ENCODE assay signal across 24 cellular contexts in genomic region chr19:4687396-4687795, GRCh38. TPM values are rescaled to one million over a fixed set of nuclear protein-coding genes. Genes with fewer than 3 reads are reported as not detected.
DNase-seq lines count a peak whose midpoint lies in the region; ATAC-seq, FAIRE-seq and TF ChIP-seq lines count a peak whose summit lies in the region.
"Had no signal": no experiment of that assay in that cellular context is flagged by ENCODE, and none has a peak within 500 bp of the region (broad histone marks: within the 10 kb centered on the region; RNA-seq: fewer than 3 reads in every experiment).

No MANE protein-coding gene starts in this region.

- no peaks in the 10 kb centered on the region for H3K9me3 ChIP-seq in HepG2 (ENCODE audit: low read length)
- no peaks in the 10 kb centered on the region for H3K9me3 ChIP-seq in right lobe of liver
- H3K9me3 ChIP-seq: Caco-2, MG63, Peyer's patch had no signal

- no peak for DNase-seq in HepG2 (ENCODE audit: low spot score)
- DNase-seq in right lobe of liver, result no peak
- peak; percentile 76 for DNase-seq in NCI-H2196 (lab: John Stamatoyannopoulos, UW; ENCODE audit: unreplicated experiment)
- peak; percentile 38 to 39 for DNase-seq in dermis microvascular lymphatic vessel endothelial cell (ENCODE audit: low read depth in 2 of 2)
- DNase-seq in DMS53 treated with DMSO at 0.1 percent for 48 hours (lab: John Stamatoyannopoulos, UW; ENCODE audit: unreplicated experiment), result no peak
- DNase-seq: Caco-2, DMS 273 treated with DMSO at 0.1 percent for 48 hours, DND-41, GM23248, HCEC 1CT, MG63, NCI-H1048, NCI-H2081 treated with DMSO at 0.1 percent for 48 hours, NCI-H2227 treated with DMSO at 0.1 percent for 48 hours, NCI-H524, NCI-H774, Peyer's patch, SHP77, SW 1271, T-helper 17 cell had no signal

- no peak overlapping the region for H2AFZ ChIP-seq in HepG2 (ENCODE audit: low read length)
- H2AFZ ChIP-seq: GM23248 had no signal

- 81% methylated on average over 5 of the region's 11 CpGs for WGBS in HepG2 (ENCODE audit: low lambda C conversion rate)
- WGBS in right lobe of liver (ENCODE audit: insufficient coverage, low coverage, low lambda C conversion rate, missing lambda C conversion rate), result 84% methylated on average over 3 of the region's 11 CpGs

- no peak overlapping the region for H3K9ac ChIP-seq in HepG2 (ENCODE audit: insufficient read depth, low read depth, low read length)
- H3K9ac ChIP-seq: GM23248 had no signal

- peaks cover 15% of the 10 kb centered on the region for H3K4me1 ChIP-seq in HepG2 (ENCODE audit: insufficient read depth, low read length)
- H3K4me1 ChIP-seq in right lobe of liver, result peaks cover 0 to 9% (median 3%) of the 10 kb centered on the region in 4 donors
- H3K4me1 ChIP-seq: Caco-2, Peyer's patch had no signal

- CTCF ChIA-PET in HepG2 (lab: Yijun Ruan, JAX; ENCODE audit: low intra/inter-chr PET ratio, low total read pairs), result no interaction called here

- no peaks in the 10 kb centered on the region for H3K79me2 ChIP-seq in HepG2 (ENCODE audit: insufficient read depth, low read length)

- H3K4me2 ChIP-seq in HepG2 (ENCODE audit: low read depth, low read length), result no peak overlapping the region; the same call in 1 of the 2 replicates

- no peak for TF ChIP-seq CTCF in HepG2 (CRISPR knock-in tag; IDR thresholded peaks at IDR 0.05)
- TF ChIP-seq CTCF in right lobe of liver (IDR thresholded peaks at IDR 0.05), result no peak

- H3K27ac ChIP-seq in HepG2 (ENCODE audit: extremely low read length, insufficient read depth, low read length) (no peak overlapping the region), right lobe of liver (no peak overlapping the region)
- H3K27ac ChIP-seq: GM23248, Peyer's patch, SK-N-MC had no signal

- H3K4me3 ChIP-seq in HepG2 (replicated peaks in 1 of 3; ENCODE audit: insufficient read depth in 1 of 3, low read depth in 2 of 3, low read length in 3 of 3) (no peak overlapping the region), right lobe of liver (no peak overlapping the region)
- H3K4me3 ChIP-seq: GM23248, MG63, Peyer's patch, SK-N-MC had no signal

- peak; percentile 41 for ATAC-seq in HepG2
- ATAC-seq in right lobe of liver, result no peak
- no peak for ATAC-seq in HG02571 (IDR thresholded peaks at IDR 0.05; ENCODE audit: unreplicated experiment)
- ATAC-seq in GM18907 (IDR thresholded peaks at IDR 0.05; ENCODE audit: unreplicated experiment), result no peak
- ATAC-seq: T-helper 17 cell had no signal

- TF ChIP-seq EP300 in HepG2 (IDR thresholded peaks at IDR 0.05; ENCODE audit: low read depth in 2 of 2, low read length in 2 of 2) (0 out of 4 replicates have a peak, but pooled peaks of 1 of the 2 experiments have one; percentile 9), HepG2 (CRISPR knock-in tag; IDR thresholded peaks at IDR 0.05; ENCODE audit: borderline replicate concordance) (no peak)

- in situ Hi-C loops in HepG2 (cut with HindIII; ENCODE audit: extremely low pct_ligation_motif_present, low pct_unique_long_range_greater_than_20kb), result no loop called here

- POLR2A ChIA-PET in HepG2 (lab: Yijun Ruan, JAX), result no interaction called here

- no peak for FAIRE-seq in HepG2 (lab: Jason Lieb, UNC)
- FAIRE-seq: GM12892 had no signal

- H3K27me3 ChIP-seq in HepG2 (ENCODE audit: control insufficient read depth in 1 of 2, insufficient read depth in 2 of 2, low read length in 2 of 2) (no peaks in the 10 kb centered on the region; a peak in 1 of 5 replicates), right lobe of liver (no peaks in the 10 kb centered on the region)
- H3K27me3 ChIP-seq: MG63, Peyer's patch had no signal

- no peak for TF ChIP-seq POLR2A in HepG2 (IDR thresholded peaks at IDR 0.05; ENCODE audit: insufficient read depth in 1 of 2, low read depth in 2 of 2, low read length in 2 of 2)
- no peak for TF ChIP-seq POLR2A in right lobe of liver (IDR thresholded peaks at IDR 0.05)

- H3K36me3 ChIP-seq in HepG2 (replicated peaks in 1 of 2; ENCODE audit: control insufficient read depth in 1 of 2, insufficient read depth in 2 of 2, low read length in 2 of 2) (peaks cover 14 to 41% of the 10 kb centered on the region in 2 experiments; a peak in 4 of 5 replicates), right lobe of liver (peaks cover 0 to 93% (median 48%) of the 10 kb centered on the region in 4 donors)

- intact Hi-C loops in HepG2 (cut with micrococcal nuclease; ENCODE audit: unreplicated experiment) (no loop called here), right lobe of liver (cut with DNase I) (no loop called here)

- TF ChIP-seq RAD21 in HepG2 (CRISPR knock-in tag; IDR thresholded peaks at IDR 0.05), result no peak

- BruUV-seq in HepG2 (replicated peaks; lab: Mats Ljungman, UMichigan), result no TSS peak

- no peaks in the 10 kb centered on the region for H4K20me1 ChIP-seq in HepG2 (ENCODE audit: insufficient read depth, low read length)

RNA-seq across cellular contexts. Expression of gene MYDGF, which starts 17.3 kb away (rescaled TPM):
- total RNA-seq in HepG2 (2016; rRNA removed; fragmentation: Illumina TruSeq; extraction: Trizol) (51.2 and 116 TPM in 2 replicates), right lobe of liver (10 to 100 TPM; 58.2 to 98.7 (median 72.2) TPM), dermis microvascular lymphatic vessel endothelial cell (148 and 176 TPM in 2 replicates)
- 22.6 and 23.9 TPM in 2 replicates for total RNA-seq in HepG2 (2016; cell fraction: cytosol; rRNA removed; fragmentation: Illumina TruSeq; extraction: Trizol; ENCODE audit: low read depth)
- total RNA-seq in HepG2 (2016; cell fraction: insoluble cytoplasmic fraction; rRNA removed; fragmentation: Illumina TruSeq; extraction: Trizol), result 51.8 and 121 TPM in 2 replicates
- total RNA-seq in HepG2 (2016; cell fraction: membrane; rRNA removed; fragmentation: Illumina TruSeq; extraction: Trizol), result 39.4 and 44.5 TPM in 2 replicates
- 80.0 and 98.1 TPM in 2 replicates for total RNA-seq in HepG2 (2016; cell fraction: nucleus; rRNA removed; fragmentation: Illumina TruSeq; extraction: Trizol)
- 195 and 198 TPM in 2 replicates for polyA plus RNA-seq in HepG2 (2011; rRNA removed)
- 230 and 342 TPM in 2 replicates for polyA plus RNA-seq in HepG2 (2011; cell fraction: cytosol; rRNA removed)
- 115 and 125 TPM in 2 replicates for polyA plus RNA-seq in HepG2 (2011; cell fraction: nucleus; rRNA removed)
- 153 and 214 TPM in 2 replicates for polyA plus RNA-seq in HepG2 (2012)
- polyA plus RNA-seq in HepG2 (2016; cell fraction: cytosol; fragmentation: Illumina TruSeq; extraction: Trizol; ENCODE audit: low read depth), result 30.7 and 35.4 TPM in 2 replicates
- polyA plus RNA-seq in HepG2 (2016; cell fraction: insoluble cytoplasmic fraction; fragmentation: Illumina TruSeq; extraction: Trizol; ENCODE audit: low read depth), result 58.1 and 61.6 TPM in 2 replicates
- polyA plus RNA-seq in HepG2 (2016; cell fraction: membrane; fragmentation: Illumina TruSeq; extraction: Trizol; ENCODE audit: low read depth), result 39.4 and 41.3 TPM in 2 replicates
- polyA plus RNA-seq in HepG2 (2016; cell fraction: nucleus; fragmentation: Illumina TruSeq; extraction: Trizol; ENCODE audit: insufficient read depth, low read depth), result 174 and 190 TPM in 2 replicates
- polyA minus RNA-seq in HepG2 (2011; rRNA and poly(A)+ RNA removed; ENCODE audit: low replicate concordance), result 65.4 and 78.5 TPM in 2 replicates
- 53.5 and 66.5 TPM in 2 replicates for polyA minus RNA-seq in HepG2 (2011; cell fraction: cytosol; rRNA and poly(A)+ RNA removed)
- polyA minus RNA-seq in HepG2 (2011; cell fraction: nucleus; rRNA and poly(A)+ RNA removed), result 27.7 and 29.1 TPM in 2 replicates

RNA-seq across cellular contexts. Expression of gene DPP9, which starts 36.2 kb away (rescaled TPM):
- total RNA-seq in HepG2 (2016; rRNA removed; fragmentation: Illumina TruSeq; extraction: Trizol) (25.8 and 26.6 TPM in 2 replicates), right lobe of liver (100 to 1,000 TPM in 1 of 6 experiments, 10 to 100 TPM in 5; 47.3 to 118 (median 54.5) TPM), dermis microvascular lymphatic vessel endothelial cell (13.0 and 20.6 TPM in 2 replicates)
- total RNA-seq in HepG2 (2016; cell fraction: cytosol; rRNA removed; fragmentation: Illumina TruSeq; extraction: Trizol; ENCODE audit: low read depth), result 21.9 and 23.0 TPM in 2 replicates
- 19.7 and 28.0 TPM in 2 replicates for total RNA-seq in HepG2 (2016; cell fraction: insoluble cytoplasmic fraction; rRNA removed; fragmentation: Illumina TruSeq; extraction: Trizol)
- total RNA-seq in HepG2 (2016; cell fraction: membrane; rRNA removed; fragmentation: Illumina TruSeq; extraction: Trizol), result 28.4 and 28.6 TPM in 2 replicates
- 19.7 and 23.4 TPM in 2 replicates for total RNA-seq in HepG2 (2016; cell fraction: nucleus; rRNA removed; fragmentation: Illumina TruSeq; extraction: Trizol)
- 8.4 and 9.4 TPM in 2 replicates for polyA plus RNA-seq in HepG2 (2011; rRNA removed)
- 5.3 and 7.0 TPM in 2 replicates for polyA plus RNA-seq in HepG2 (2011; cell fraction: cytosol; rRNA removed)
- polyA plus RNA-seq in HepG2 (2011; cell fraction: nucleus; rRNA removed), result 33.2 and 42.2 TPM in 2 replicates
- polyA plus RNA-seq in HepG2 (2012), result 14.9 and 17.3 TPM in 2 replicates
- 11.8 and 12.3 TPM in 2 replicates for polyA plus RNA-seq in HepG2 (2016; cell fraction: cytosol; fragmentation: Illumina TruSeq; extraction: Trizol; ENCODE audit: low read depth)
- polyA plus RNA-seq in HepG2 (2016; cell fraction: insoluble cytoplasmic fraction; fragmentation: Illumina TruSeq; extraction: Trizol; ENCODE audit: low read depth), result 26.8 and 38.6 TPM in 2 replicates
- 22.3 and 23.5 TPM in 2 replicates for polyA plus RNA-seq in HepG2 (2016; cell fraction: membrane; fragmentation: Illumina TruSeq; extraction: Trizol; ENCODE audit: low read depth)
- polyA plus RNA-seq in HepG2 (2016; cell fraction: nucleus; fragmentation: Illumina TruSeq; extraction: Trizol; ENCODE audit: insufficient read depth, low read depth), result 52.8 and 55.7 TPM in 2 replicates
- 26.0 and 29.3 TPM in 2 replicates for polyA minus RNA-seq in HepG2 (2011; rRNA and poly(A)+ RNA removed; ENCODE audit: low replicate concordance)
- polyA minus RNA-seq in HepG2 (2011; cell fraction: cytosol; rRNA and poly(A)+ RNA removed), result 10.0 and 10.8 TPM in 2 replicates
- 25.8 and 26.7 TPM in 2 replicates for polyA minus RNA-seq in HepG2 (2011; cell fraction: nucleus; rRNA and poly(A)+ RNA removed)

RNA-seq across cellular contexts. Expression of gene TNFAIP8L1, which starts 48.1 kb away (rescaled TPM):
- total RNA-seq in HepG2 (2016; rRNA removed; fragmentation: Illumina TruSeq; extraction: Trizol) (18.9 and 21.4 TPM in 2 replicates), right lobe of liver (10 to 100 TPM; 16.6 to 26.4 (median 22.8) TPM), dermis microvascular lymphatic vessel endothelial cell (68.8 and 83.8 TPM in 2 replicates)
- 5.7 and 6.2 TPM in 2 replicates for total RNA-seq in HepG2 (2016; cell fraction: cytosol; rRNA removed; fragmentation: Illumina TruSeq; extraction: Trizol; ENCODE audit: low read depth)
- total RNA-seq in HepG2 (2016; cell fraction: insoluble cytoplasmic fraction; rRNA removed; fragmentation: Illumina TruSeq; extraction: Trizol), result 15.8 and 20.8 TPM in 2 replicates
- 17.1 and 17.6 TPM in 2 replicates for total RNA-seq in HepG2 (2016; cell fraction: membrane; rRNA removed; fragmentation: Illumina TruSeq; extraction: Trizol)
- total RNA-seq in HepG2 (2016; cell fraction: nucleus; rRNA removed; fragmentation: Illumina TruSeq; extraction: Trizol), result 9.7 and 12.6 TPM in 2 replicates
- 13.4 and 14.2 TPM in 2 replicates for polyA plus RNA-seq in HepG2 (2011; rRNA removed)
- 16.1 and 16.8 TPM in 2 replicates for polyA plus RNA-seq in HepG2 (2011; cell fraction: cytosol; rRNA removed)
- polyA plus RNA-seq in HepG2 (2011; cell fraction: nucleus; rRNA removed), result 7.6 and 8.4 TPM in 2 replicates
- polyA plus RNA-seq in HepG2 (2012), result 11.6 and 15.1 TPM in 2 replicates
- polyA plus RNA-seq in HepG2 (2016; cell fraction: cytosol; fragmentation: Illumina TruSeq; extraction: Trizol; ENCODE audit: low read depth), result 5.3 and 5.7 TPM in 2 replicates
- polyA plus RNA-seq in HepG2 (2016; cell fraction: insoluble cytoplasmic fraction; fragmentation: Illumina TruSeq; extraction: Trizol; ENCODE audit: low read depth), result 20.0 and 23.7 TPM in 2 replicates
- 13.6 and 14.4 TPM in 2 replicates for polyA plus RNA-seq in HepG2 (2016; cell fraction: membrane; fragmentation: Illumina TruSeq; extraction: Trizol; ENCODE audit: low read depth)
- 15.4 and 17.2 TPM in 2 replicates for polyA plus RNA-seq in HepG2 (2016; cell fraction: nucleus; fragmentation: Illumina TruSeq; extraction: Trizol; ENCODE audit: insufficient read depth, low read depth)
- polyA minus RNA-seq in HepG2 (2011; rRNA and poly(A)+ RNA removed; ENCODE audit: low replicate concordance), result 2.7 and 20.5 TPM in 2 replicates
- 10.1 and 10.4 TPM in 2 replicates for polyA minus RNA-seq in HepG2 (2011; cell fraction: cytosol; rRNA and poly(A)+ RNA removed)
- 8.8 and 9.0 TPM in 2 replicates for polyA minus RNA-seq in HepG2 (2011; cell fraction: nucleus; rRNA and poly(A)+ RNA removed)

Comparison
In these comparisons a context has a peak if more than half of its experiments do, and no peak if none do; other contexts are left out.
1. DNase-seq: peak in NCI-H2196 (single experiment) and dermis microvascular lymphatic vessel endothelial cell (2 of 2); none in HepG2 (single experiment), right lobe of liver (0 of 3) and DMS53 treated with DMSO at 0.1 percent for 48 hours (single experiment).